Comparison of ENCODE assay signal across 15 cellular contexts in genomic region chr5:149733129-149733900, GRCh38. TPM values are rescaled to one million over a fixed set of nuclear protein-coding genes. Genes with fewer than 3 reads are reported as not detected.
DNase-seq lines count a peak whose midpoint lies in the region; ATAC-seq and TF ChIP-seq lines count a peak whose summit lies in the region.
"Had no signal": no experiment of that assay in that cellular context is flagged by ENCODE, and none has a peak within 500 bp of the region (broad histone marks: within the 10 kb centered on the region; RNA-seq: fewer than 3 reads in every experiment).

No MANE protein-coding gene starts in this region.

- peak overlapping the region; percentile 90 to 95 (median 91) for H3K27ac ChIP-seq in right lobe of liver
- H3K27ac ChIP-seq: 22Rv1 had no signal

- no peaks in the 10 kb centered on the region for H3K36me3 ChIP-seq in right lobe of liver

- DNase-seq in T-helper 1 cell (no peak), activated B cell treated with CpG ODN at 0.5 μM for 24 hours (no peak), right lobe of liver (peak in 2 of 3 donors; percentile 63 to 76), HT-29 (ENCODE audit: low spot score) (no peak), GF-D8 (lab: John Stamatoyannopoulos, UW) (no peak), cortex of kidney (lab: John Stamatoyannopoulos, UW) (no peak)
- no peak for DNase-seq in stimulated activated effector memory CD8-positive, alpha-beta T cell treated with anti-CD3 and anti-CD28 coated beads, Interleukin-12 subunit alpha, Interleukin-12 subunit beta, amount 100 ng/mL, for 72 hours (ENCODE audit: low spot score in 2 of 2)
- DNase-seq: activated CD4-positive, CD25-positive, alpha-beta regulatory T cell treated with anti-CD3 and anti-CD28 coated beads, Interleukin-2, amount 50 U/mL, for 72 hours; dermis blood vessel endothelial cell; hippocampal formation; NCI-H2081 treated with DMSO at 0.1 percent for 48 hours; SIG-M5; stimulated activated CD4-positive, alpha-beta T cell treated with anti-CD3 and anti-CD28 coated beads, Interleukin-4, amount 100 ng/mL, for 1 hour had no signal

- no peaks in the 10 kb centered on the region for H3K9me3 Mint-ChIP-seq in T-helper 1 cell treated with Interleukin-12 subunit alpha and Interleukin-12 subunit beta and Interleukin-4 antibody, amounts not matched to agents 30 μg/mL and 1 μg/mL, for 36 hours
- H3K9me3 Mint-ChIP-seq in activated B cell treated with CpG ODN at 0.5 μM for 24 hours = no peaks in the 10 kb centered on the region
- no peaks in the 10 kb centered on the region for H3K9me3 Mint-ChIP-seq in stimulated activated effector memory CD8-positive, alpha-beta T cell treated with anti-CD3 and anti-CD28 coated beads, Interleukin-12 subunit alpha, Interleukin-12 subunit beta, amount 100 ng/mL, for 72 hours

- 36% methylated on average over 4 of the region's 5 CpGs for WGBS in right lobe of liver (ENCODE audit: insufficient coverage, low coverage, low lambda C conversion rate, missing lambda C conversion rate)

- H3K9me3 ChIP-seq in right lobe of liver = no peaks in the 10 kb centered on the region

- POLR2A ChIA-PET in activated B cell treated with CpG ODN at 0.5 μM for 24 hours (lab: Charles Lee) = interaction anchor here (0.7 kb wide), 2 partner anchors 32 to 227 kb away, joined by 3 to 9 read pairs; partner anchors contain the start of gene SLC26A2

- H3K27me3 ChIP-seq in right lobe of liver = no peaks in the 10 kb centered on the region

- CTCF ChIA-PET in activated B cell treated with CpG ODN at 0.5 μM for 24 hours (lab: Charles Lee) = interaction anchor here (0.5 to 0.9 kb wide), 2 partner anchors 66 to 97 kb away, joined by 3 read pairs; no protein-coding TSS in a partner anchor

- ATAC-seq in activated B cell treated with CpG ODN at 0.5 μM for 24 hours (ENCODE audit: low read depth) (no peak), right lobe of liver (peak; percentile 7 to 58 (median 34))
- no peak for ATAC-seq in stimulated activated effector memory CD8-positive, alpha-beta T cell treated with anti-CD3 and anti-CD28 coated beads, Interleukin-12 subunit alpha, Interleukin-12 subunit beta, amount 100 ng/mL, for 72 hours

- intact Hi-C loops in activated B cell treated with CpG ODN at 0.5 μM for 24 hours (cut with micrococcal nuclease) = loop anchor here (5.0 kb wide), 1 partner anchor 386 kb away; the partner anchor contains the start of gene GRPEL2
- intact Hi-C loops in right lobe of liver (cut with DNase I) = no loop called here

- no peaks in the 10 kb centered on the region for H3K36me3 Mint-ChIP-seq in T-helper 1 cell treated with Interleukin-12 subunit alpha and Interleukin-12 subunit beta and Interleukin-4 antibody, amounts not matched to agents 30 μg/mL and 1 μg/mL, for 36 hours (ENCODE audit: low read depth)
- H3K36me3 Mint-ChIP-seq in activated B cell treated with CpG ODN at 0.5 μM for 24 hours (ENCODE audit: low read depth) = no peaks in the 10 kb centered on the region
- H3K36me3 Mint-ChIP-seq in stimulated activated effector memory CD8-positive, alpha-beta T cell treated with anti-CD3 and anti-CD28 coated beads, Interleukin-12 subunit alpha, Interleukin-12 subunit beta, amount 100 ng/mL, for 72 hours = no peaks in the 10 kb centered on the region

- H3K4me1 ChIP-seq in right lobe of liver = peaks cover 0 to 34% (median 6%) of the 10 kb centered on the region in 4 donors

- no peak overlapping the region for H3K27ac Mint-ChIP-seq in T-helper 1 cell treated with Interleukin-12 subunit alpha and Interleukin-12 subunit beta and Interleukin-4 antibody, amounts not matched to agents 30 μg/mL and 1 μg/mL, for 36 hours
- H3K27ac Mint-ChIP-seq in activated B cell treated with CpG ODN at 0.5 μM for 24 hours = no peak overlapping the region
- H3K27ac Mint-ChIP-seq in stimulated activated effector memory CD8-positive, alpha-beta T cell treated with anti-CD3 and anti-CD28 coated beads, Interleukin-12 subunit alpha, Interleukin-12 subunit beta, amount 100 ng/mL, for 72 hours = no peak overlapping the region

- TF ChIP-seq CTCF in activated B cell treated with CpG ODN at 0.5 μM for 24 hours (IDR thresholded peaks at IDR 0.05) = no peak
- no peak for TF ChIP-seq CTCF in right lobe of liver (IDR thresholded peaks at IDR 0.05)

- peaks cover 3% of the 10 kb centered on the region for H3K4me1 Mint-ChIP-seq in T-helper 1 cell treated with Interleukin-12 subunit alpha and Interleukin-12 subunit beta and Interleukin-4 antibody, amounts not matched to agents 30 μg/mL and 1 μg/mL, for 36 hours (ENCODE audit: low read depth)
- peaks cover 12% of the 10 kb centered on the region for H3K4me1 Mint-ChIP-seq in activated B cell treated with CpG ODN at 0.5 μM for 24 hours
- no peaks in the 10 kb centered on the region for H3K4me1 Mint-ChIP-seq in stimulated activated effector memory CD8-positive, alpha-beta T cell treated with anti-CD3 and anti-CD28 coated beads, Interleukin-12 subunit alpha, Interleukin-12 subunit beta, amount 100 ng/mL, for 72 hours

- no peak for TF ChIP-seq POLR2A in right lobe of liver (IDR thresholded peaks at IDR 0.05)

- peaks cover 20% of the 10 kb centered on the region for H3K27me3 Mint-ChIP-seq in T-helper 1 cell treated with Interleukin-12 subunit alpha and Interleukin-12 subunit beta and Interleukin-4 antibody, amounts not matched to agents 30 μg/mL and 1 μg/mL, for 36 hours (ENCODE audit: low read depth)
- no peaks in the 10 kb centered on the region for H3K27me3 Mint-ChIP-seq in activated B cell treated with CpG ODN at 0.5 μM for 24 hours

- H3K4me3 Mint-ChIP-seq in T-helper 1 cell treated with Interleukin-12 subunit alpha and Interleukin-12 subunit beta and Interleukin-4 antibody, amounts not matched to agents 30 μg/mL and 1 μg/mL, for 36 hours = peak overlapping the region; percentile 10
- H3K4me3 Mint-ChIP-seq in activated B cell treated with CpG ODN at 0.5 μM for 24 hours = peak overlapping the region; percentile 11
- peak overlapping the region; percentile 82 for H3K4me3 Mint-ChIP-seq in stimulated activated effector memory CD8-positive, alpha-beta T cell treated with anti-CD3 and anti-CD28 coated beads, Interleukin-12 subunit alpha, Interleukin-12 subunit beta, amount 100 ng/mL, for 72 hours

- H3K4me3 ChIP-seq in right lobe of liver = peak overlapping the region; percentile 87 to 95 (median 94)

RNA-seq across cellular contexts. Expression of gene PPARGC1B, which starts 3.2 kb away (rescaled TPM):
- total RNA-seq in activated B cell treated with CpG ODN at 0.5 μM for 24 hours (3.7 and 6.4 TPM in 2 replicates), right lobe of liver (1 to 10 TPM; 2.3 to 7.5 (median 3.9) TPM)
- 2.3 and 2.6 TPM in 2 replicates for total RNA-seq in HT-29 (2014; rRNA removed; shearing (Covaris generic))

Comparison
In these comparisons a context has a peak if more than half of its experiments do, and no peak if none do; other contexts are left out.
1. H3K4me3 Mint-ChIP-seq: peak in every context shown above with its lines; median percentile 82 in stimulated activated effector memory CD8-positive, alpha-beta T cell treated with anti-CD3 and anti-CD28 coated beads, Interleukin-12 subunit alpha, Interleukin-12 subunit beta, amount 100 ng/mL, for 72 hours; 11 in activated B cell treated with CpG ODN at 0.5 μM for 24 hours; 10 in T-helper 1 cell treated with Interleukin-12 subunit alpha and Interleukin-12 subunit beta and Interleukin-4 antibody, amounts not matched to agents 30 μg/mL and 1 μg/mL, for 36 hours.
2. DNase-seq: peak in right lobe of liver (2 of 3); none in T-helper 1 cell (0 of 5), activated B cell treated with CpG ODN at 0.5 μM for 24 hours (single experiment), stimulated activated effector memory CD8-positive, alpha-beta T cell treated with anti-CD3 and anti-CD28 coated beads, Interleukin-12 subunit alpha, Interleukin-12 subunit beta, amount 100 ng/mL, for 72 hours (0 of 2), HT-29 (single experiment), GF-D8 (single experiment) and cortex of kidney (single experiment).
3. ATAC-seq: peak in right lobe of liver (4 of 4); none in activated B cell treated with CpG ODN at 0.5 μM for 24 hours (single experiment) and stimulated activated effector memory CD8-positive, alpha-beta T cell treated with anti-CD3 and anti-CD28 coated beads, Interleukin-12 subunit alpha, Interleukin-12 subunit beta, amount 100 ng/mL, for 72 hours (single experiment).